ENCODE assay signal across 14 cellular contexts in genomic region chr4:118883861-118884260, GRCh38. TPM values are rescaled to one million over a fixed set of nuclear protein-coding genes. Genes with fewer than 3 reads are reported as not detected.
DNase-seq lines count a peak whose midpoint lies in the region; ATAC-seq, FAIRE-seq and TF ChIP-seq lines count a peak whose summit lies in the region.
"Had no signal": no experiment of that assay in that cellular context is flagged by ENCODE, and none has a peak within 500 bp of the region (broad histone marks: within the 10 kb centered on the region; RNA-seq: fewer than 3 reads in every experiment).

No MANE protein-coding gene starts in this region.

- intact Hi-C loops in left lung (cut with DNase I): no loop called here

- no peaks in the 10 kb centered on the region for H3K27me3 Mint-ChIP-seq in mesothelial cell of epicardium (ENCODE audit: low read depth)

- H3K36me3 ChIP-seq in GM06990 (ENCODE audit: control insufficient read depth, insufficient read depth, low read length) (no peaks in the 10 kb centered on the region), left lung (no peaks in the 10 kb centered on the region)

- H3K36me3 Mint-ChIP-seq in mesothelial cell of epicardium: no peaks in the 10 kb centered on the region
- H3K36me3 Mint-ChIP-seq: activated naive CD8-positive, alpha-beta T cell treated with anti-CD3 and anti-CD28 coated beads for 36 hours had no signal

- in situ Hi-C loops in astrocyte of the cerebellum (cut with HindIII; ENCODE audit: low sequenced_read_pairs): no loop called here

- ATAC-seq in left lung: no peak

- no peak for FAIRE-seq in HTR-8/SVneo (lab: Jason Lieb, UNC)
- FAIRE-seq: small intestine had no signal

- DNase-seq in GM06990 (ENCODE audit: extremely low read depth, insufficient read length): no peak
- no peak for DNase-seq in LNCaP clone FGC (ENCODE audit: low read depth)
- no peak for DNase-seq in astrocyte of the cerebellum (ENCODE audit: low read depth)
- no peak for DNase-seq in mesothelial cell of epicardium (ENCODE audit: low spot score in 2 of 2, unreplicated experiment in 2 of 2)
- no peak for DNase-seq in activated T-cell treated with anti-CD3 and anti-CD28 coated beads, Interleukin-2, amount 50 U/mL, for 48 hours
- DNase-seq in HTR-8/SVneo (ENCODE audit: insufficient read length, low spot score): no peak
- no peak for DNase-seq in left lung
- DNase-seq: activated CD4-positive, alpha-beta T cell treated with anti-CD3 and anti-CD28 coated beads for 1 hour; activated naive CD8-positive, alpha-beta T cell treated with anti-CD3 and anti-CD28 coated beads for 36 hours; NCI-H1092 treated with DMSO at 0.1 percent for 48 hours; nucleus accumbens; small intestine had no signal

- peaks cover 19% of the 10 kb centered on the region for H3K4me1 Mint-ChIP-seq in mesothelial cell of epicardium

- no peaks in the 10 kb centered on the region for H3K9me3 Mint-ChIP-seq in mesothelial cell of epicardium
- H3K9me3 Mint-ChIP-seq: activated naive CD8-positive, alpha-beta T cell treated with anti-CD3 and anti-CD28 coated beads for 36 hours had no signal

- no peak overlapping the region for H3K27ac ChIP-seq in left lung

- no peak overlapping the region for H3K4me3 Mint-ChIP-seq in mesothelial cell of epicardium
- H3K4me3 Mint-ChIP-seq: activated naive CD8-positive, alpha-beta T cell treated with anti-CD3 and anti-CD28 coated beads for 36 hours; stimulated activated naive CD8-positive, alpha-beta T cell treated with anti-CD3 and anti-CD28 coated beads, Interleukin-15, Interleukin-2, amounts not matched to agents 100 ng/mL and 50 ng/mL, for 24 hours had no signal

- peaks cover 0 to under 1% of the 10 kb centered on the region in 2 donors for H3K9me3 ChIP-seq in left lung

- H3K4me3 ChIP-seq in GM06990 (replicated peaks; ENCODE audit: low read depth, low read length) (no peak overlapping the region), LNCaP clone FGC (ENCODE audit: low read depth, low read length) (no peak overlapping the region), astrocyte of the cerebellum (ENCODE audit: low read depth, low read length) (no peak overlapping the region), left lung (no peak overlapping the region)

- TF ChIP-seq CTCF in GM06990 (IDR thresholded peaks at IDR 0.05; ENCODE audit: insufficient read depth, low read length, poor library complexity, severe bottlenecking): peak; percentile 40
- TF ChIP-seq CTCF in LNCaP clone FGC (IDR thresholded peaks at IDR 0.05; ENCODE audit: control insufficient read depth, extremely low read depth, insufficient read depth): peak; percentile 32
- TF ChIP-seq CTCF in astrocyte of the cerebellum (IDR thresholded peaks at IDR 0.05; ENCODE audit: low read depth, low read length, missing control alignments): peak; percentile 21
- no peak for TF ChIP-seq CTCF in mesothelial cell of epicardium (IDR thresholded peaks at IDR 0.05; ENCODE audit: unreplicated experiment)
- TF ChIP-seq CTCF in left lung (IDR thresholded peaks at IDR 0.05): peak in 1 of 2 donors; percentile 9

- H3K4me1 ChIP-seq in left lung: peaks cover 0 to 7% of the 10 kb centered on the region in 2 donors

- H3K27me3 ChIP-seq in GM06990 (replicated peaks; ENCODE audit: control insufficient read depth, insufficient read depth, low read length) (no peaks in the 10 kb centered on the region; the same call in 1 of the 2 replicates), left lung (peaks cover 0 to 13% of the 10 kb centered on the region in 2 donors)

- peak overlapping the region; percentile 17 for H3K27ac Mint-ChIP-seq in mesothelial cell of epicardium
- H3K27ac Mint-ChIP-seq: activated naive CD8-positive, alpha-beta T cell treated with anti-CD3 and anti-CD28 coated beads for 36 hours; stimulated activated naive CD8-positive, alpha-beta T cell treated with anti-CD3 and anti-CD28 coated beads, Interleukin-15, Interleukin-2, amounts not matched to agents 100 ng/mL and 50 ng/mL, for 24 hours had no signal

RNA-seq across cellular contexts. Expression of gene SYNPO2, which starts 4.8 kb away (rescaled TPM):
- 20.6 to 23.4 TPM (median 22.6 TPM) in 3 replicates for total RNA-seq in mesothelial cell of epicardium
- 10 to 100 TPM; 14.4 to 30.7 TPM for total RNA-seq in left lung
- total RNA-seq: HT-29 had no signal

RNA-seq across cellular contexts. Expression of gene SEC24D, which starts 47.9 kb away (rescaled TPM):
- 75.4 to 87.6 TPM (median 78.2 TPM) in 3 replicates for total RNA-seq in mesothelial cell of epicardium
- total RNA-seq in left lung: 10 to 100 TPM; 97.0 to 99.4 TPM
